In the genomic region with DNA sequence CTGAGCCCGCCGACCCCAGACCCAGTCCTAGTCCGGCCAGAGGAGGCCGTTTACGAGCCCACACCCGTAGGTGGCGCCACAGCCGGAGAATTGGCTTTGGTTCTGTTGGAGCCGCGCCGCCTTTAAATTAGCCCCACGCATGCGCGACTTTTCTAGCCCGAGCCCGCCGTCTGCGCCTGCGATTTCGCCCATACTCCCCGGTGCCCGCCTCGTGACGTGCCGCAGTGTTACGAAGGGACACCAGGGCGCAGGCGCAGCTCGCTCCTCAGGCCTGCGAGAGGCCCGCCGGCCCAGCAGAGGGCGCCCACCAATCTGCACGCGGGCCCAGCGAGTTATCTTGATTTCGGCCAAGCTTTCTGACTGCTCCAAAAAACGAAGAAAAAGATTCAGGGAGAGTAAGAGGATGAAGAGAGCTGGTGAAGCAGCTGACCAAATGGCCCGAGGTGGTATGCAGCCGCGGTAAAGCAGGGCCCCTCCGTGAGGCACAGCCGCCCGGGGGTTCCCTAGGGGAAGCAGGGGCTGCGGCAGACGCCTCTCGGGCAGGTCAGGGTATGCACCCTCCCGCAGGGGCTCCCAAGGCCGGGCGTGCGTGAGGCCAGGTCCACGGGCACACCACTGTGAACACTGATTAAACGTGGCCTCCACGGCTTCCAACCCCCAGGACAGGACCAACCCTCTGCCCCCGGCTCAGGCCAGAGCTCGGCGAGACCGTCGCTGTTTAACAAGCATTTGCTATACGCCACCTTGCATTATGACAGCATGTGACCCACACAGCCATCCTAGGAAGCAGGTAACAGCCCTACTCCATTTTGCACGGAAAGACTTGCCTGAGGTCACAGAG, we compare ENCODE assay signal across 8 cellular contexts. TPM values are rescaled to one million over a fixed set of nuclear protein-coding genes. Genes with fewer than 3 reads are reported as not detected.
DNase-seq lines count a peak whose midpoint lies in the region; ATAC-seq and TF ChIP-seq lines count a peak whose summit lies in the region.

No MANE protein-coding gene starts in this region.

- no peaks in the 10 kb centered on the region for H3K9me3 Mint-ChIP-seq in chondrocyte (ENCODE audit: low read depth)

- H3K27ac Mint-ChIP-seq in chondrocyte (ENCODE audit: unreplicated experiment): peak overlapping the region; percentile 88

- peak overlapping the region; percentile 92 for H3K4me3 Mint-ChIP-seq in chondrocyte (ENCODE audit: unreplicated experiment)

- peaks cover 21% of the 10 kb centered on the region for H3K4me1 Mint-ChIP-seq in chondrocyte (ENCODE audit: low read depth)

- DNase-seq in AG08396 (ENCODE audit: low spot score) (peak; percentile 100), NCI-H345 (lab: John Stamatoyannopoulos, UW) (peak; percentile 91), chondrocyte (ENCODE audit: low spot score) (peak; percentile 98), kidney glomerular epithelial cell (lab: John Stamatoyannopoulos, UW) (peak; percentile 92)
- DNase-seq in activated CD4-positive, CD25-positive, alpha-beta regulatory T cell treated with anti-CD3 and anti-CD28 coated beads, Interleukin-2, amount 50 U/mL, for 72 hours: peak; percentile 99
- peak; percentile 96 to 98 for DNase-seq in stimulated activated CD4-positive, alpha-beta T cell treated with anti-CD3 and anti-CD28 coated beads, Interleukin-1b, Interleukin-23, amount 100 ng/mL, for 1 hour (ENCODE audit: low read depth in 2 of 2)

- ATAC-seq in HG03196 (IDR thresholded peaks at IDR 0.05; ENCODE audit: unreplicated experiment): peak; percentile 90

- H3K27me3 Mint-ChIP-seq in chondrocyte (ENCODE audit: low read depth): no peaks in the 10 kb centered on the region

- in situ Hi-C loops in GM18951 (cut with MboI; ENCODE audit: low sequenced_read_pairs, unreplicated experiment): no loop called here

- peak; percentile 97 for TF ChIP-seq CTCF in chondrocyte (IDR thresholded peaks at IDR 0.05)

- peak; percentile 48 for TF ChIP-seq POLR2A in GM18951 (IDR thresholded peaks at IDR 0.05; ENCODE audit: extremely low read depth, insufficient read depth, insufficient read length)

- peaks cover 24% of the 10 kb centered on the region for H3K36me3 Mint-ChIP-seq in chondrocyte (ENCODE audit: low read depth)

RNA-seq across cellular contexts. Expression of gene RPN1, which starts 32.8 kb away (rescaled TPM):
- 209 to 293 TPM (median 213 TPM) in 3 replicates for total RNA-seq in chondrocyte

Comparison
In these comparisons a context has a peak if more than half of its experiments do, and no peak if none do; other contexts are left out.
1. Peak in every context shown above with its lines: DNase-seq and ATAC-seq.